1 cellular context compared by ENCODE assay signal in the genomic region with DNA sequence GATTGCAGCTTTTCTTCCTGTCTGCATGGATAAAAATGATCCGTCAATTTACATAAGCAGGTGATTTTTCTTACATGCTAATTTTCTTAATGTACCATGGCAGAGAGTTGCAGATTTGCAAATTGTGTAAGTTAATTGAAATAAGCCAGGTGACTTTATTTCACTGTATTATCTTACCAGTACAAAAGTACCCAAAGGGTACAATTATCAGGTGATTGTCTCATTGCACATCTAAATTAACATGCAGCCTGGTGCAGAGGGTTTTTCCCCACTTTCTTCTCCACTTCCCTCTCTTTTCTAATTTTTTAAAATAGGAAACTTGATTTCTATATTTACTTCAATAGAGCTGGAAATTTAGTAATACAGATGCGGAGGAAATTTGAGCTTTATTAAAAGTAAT.
TF ChIP-seq lines count a peak whose summit lies in the region.

No MANE protein-coding gene starts in this region.

TF ChIP-seq in HepG2, 621 proteins besides CTCF, POLR2A, EP300 and RAD21:
- TF ChIP-seq PRMT3 (CRISPR knock-in tag; IDR thresholded peaks at IDR 0.05; ENCODE audit: borderline replicate concordance, low read depth) = no peak
- TF ChIP-seq, protein P1, sequence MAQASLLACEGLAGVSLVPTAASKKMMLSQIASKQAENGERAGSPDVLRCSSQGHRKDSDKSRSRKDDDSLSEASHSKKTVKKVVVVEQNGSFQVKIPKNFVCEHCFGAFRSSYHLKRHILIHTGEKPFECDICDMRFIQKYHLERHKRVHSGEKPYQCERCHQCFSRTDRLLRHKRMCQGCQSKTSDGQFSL (CRISPR knock-in tag; IDR thresholded peaks at IDR 0.05) = no peak
- no peak for TF ChIP-seq CEBPB (IDR thresholded peaks at IDR 0.05; ENCODE audit: borderline replicate concordance, low read depth, low read length)
- TF ChIP-seq MIER2 (CRISPR knock-in tag; IDR thresholded peaks at IDR 0.05) = no peak
- TF ChIP-seq, protein P2, sequence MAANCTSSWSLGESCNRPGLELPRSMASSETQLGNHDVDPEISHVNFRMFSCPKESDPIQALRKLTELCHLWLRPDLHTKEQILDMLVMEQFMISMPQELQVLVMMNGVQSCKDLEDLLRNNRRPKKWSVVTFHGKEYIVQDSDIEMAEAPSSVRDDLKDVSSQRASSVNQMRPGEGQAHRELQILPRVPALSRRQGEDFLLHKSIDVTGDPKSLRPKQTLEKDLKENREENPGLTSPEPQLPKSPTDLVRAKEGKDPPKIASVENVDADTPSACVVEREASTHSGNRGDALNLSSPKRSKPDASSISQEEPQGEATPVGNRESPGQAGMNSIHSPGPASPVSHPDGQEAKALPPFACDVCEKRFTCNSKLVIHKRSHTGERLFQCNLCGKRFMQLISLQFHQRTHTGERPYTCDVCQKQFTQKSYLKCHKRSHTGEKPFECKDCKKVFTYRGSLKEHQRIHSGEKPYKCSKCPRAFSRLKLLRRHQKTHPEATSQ (CRISPR knock-in tag; IDR thresholded peaks at IDR 0.05; ENCODE audit: borderline replicate concordance) = no peak
- TF ChIP-seq CBX5 (CRISPR knock-in tag; IDR thresholded peaks at IDR 0.05; ENCODE audit: borderline replicate concordance) = no peak
- no peak for TF ChIP-seq ZNF572 (CRISPR knock-in tag; IDR thresholded peaks at IDR 0.05)
- TF ChIP-seq MLX (CRISPR knock-in tag; IDR thresholded peaks at IDR 0.05) = no peak
- no peak for TF ChIP-seq ZNF343 (CRISPR knock-in tag; IDR thresholded peaks at IDR 0.05)
